Comparison of ENCODE assay signal across 20 cellular contexts in the genomic region with DNA sequence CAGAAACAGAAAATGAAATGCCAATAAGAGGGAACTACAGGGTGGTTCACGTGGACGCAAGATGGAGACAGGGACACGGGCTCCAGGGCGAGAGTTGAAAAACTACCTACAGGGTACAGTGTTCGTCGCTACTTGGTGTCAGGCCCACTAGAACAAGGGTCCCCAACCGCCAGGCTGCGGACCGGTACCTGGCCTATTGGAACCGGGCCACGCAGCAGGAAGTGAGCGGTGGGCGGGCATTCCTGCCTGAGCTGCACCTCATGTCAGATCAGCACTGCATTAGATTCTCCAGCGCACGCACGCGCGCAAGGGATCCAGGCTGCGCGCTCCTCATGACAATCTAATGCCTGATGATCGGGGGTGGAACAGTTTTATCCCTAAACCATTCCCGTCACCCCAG. TPM values are rescaled to one million over a fixed set of nuclear protein-coding genes. Genes with fewer than 3 reads are reported as not detected.
DNase-seq lines count a peak whose midpoint lies in the region; ATAC-seq, FAIRE-seq and TF ChIP-seq lines count a peak whose summit lies in the region.
"Had no signal": no experiment of that assay in that cellular context is flagged by ENCODE, and none has a peak within 500 bp of the region (broad histone marks: within the 10 kb centered on the region; RNA-seq: fewer than 3 reads in every experiment).

No MANE protein-coding gene starts in this region.

- H2AK9ac ChIP-seq in IMR-90 (replicated peaks; ENCODE audit: low read depth, low read length, poor library complexity), result peak overlapping the region; percentile 37

- H3K27me3 ChIP-seq in A673 (replicated peaks; ENCODE audit: insufficient read depth, low read depth, low read length, poor library complexity), result no peaks in the 10 kb centered on the region
- H3K27me3 ChIP-seq in IMR-90 (ENCODE audit: control insufficient read depth, insufficient read depth, low read length), result no peaks in the 10 kb centered on the region
- no peaks in the 10 kb centered on the region for H3K27me3 ChIP-seq in GM12878 (replicated peaks in 1 of 2; ENCODE audit: control insufficient read depth in 2 of 2, insufficient read depth in 2 of 2, low read length in 1 of 2)
- H3K27me3 ChIP-seq in endothelial cell of umbilical vein (ENCODE audit: control insufficient read depth in 2 of 2, insufficient read depth in 2 of 2, low read length in 2 of 2), result no peaks in the 10 kb centered on the region

- 93% methylated on average over 12 of the region's 22 CpGs; no CpG with 5 or more reads in 1 of the 2 experiments for WGBS in IMR-90 (ENCODE audit: extremely low coverage in 2 of 2, insufficient read length in 1 of 2), 2 experiments
- over 99% methylated on average over 22 of the region's 22 CpGs for WGBS in GM12878 (ENCODE audit: insufficient coverage, insufficient replicate concordance, low lambda C conversion rate, missing lambda C conversion rate)

- in situ Hi-C loops in IMR-90 (cut with MboI; ENCODE audit: low sequenced_read_pairs), result no loop called here
- in situ Hi-C loops in GM12878 (cut with MboI), result no loop called here

- H4K8ac ChIP-seq in IMR-90 (ENCODE audit: low read depth in 2 of 2, low read length in 2 of 2), result no peak overlapping the region

- intact Hi-C loops in A673 (cut with micrococcal nuclease; ENCODE audit: unreplicated experiment) (no loop called here), IMR-90 (cut with micrococcal nuclease) (no loop called here), GM12878 (cut with micrococcal nuclease; ENCODE audit: unreplicated experiment) (no loop called here), endothelial cell of umbilical vein (cut with micrococcal nuclease) (no loop called here)

- H2BK15ac ChIP-seq in IMR-90 (ENCODE audit: low read depth, low read length), result no peak overlapping the region

- H3K4me2 ChIP-seq in IMR-90 (ENCODE audit: low read depth, low read length), result no peak overlapping the region
- H3K4me2 ChIP-seq in GM12878 (ENCODE audit: control insufficient read depth, insufficient read depth), result no peak overlapping the region
- no peak overlapping the region for H3K4me2 ChIP-seq in endothelial cell of umbilical vein (ENCODE audit: insufficient read depth, low read length)
- H3K4me2 ChIP-seq: A549, GM23338 had no signal

- no peak overlapping the region for H2BK5ac ChIP-seq in IMR-90 (ENCODE audit: low read depth, low read length, poor library complexity, severe bottlenecking)

- no peak overlapping the region for H2AK5ac ChIP-seq in IMR-90 (ENCODE audit: low read depth, low read length)

- TSS peak; percentile 48 for BruUV-seq in A673 (replicated peaks; lab: Mats Ljungman, UMichigan)
- no TSS peak for BruUV-seq in IMR-90 (replicated peaks; lab: Mats Ljungman, UMichigan)
- TSS peak; percentile 53 for BruUV-seq in GM12878 (replicated peaks; lab: Mats Ljungman, UMichigan)
- BruUV-seq in endothelial cell of umbilical vein (replicated peaks; lab: Mats Ljungman, UMichigan), result TSS peak; percentile 2

- H3K4ac ChIP-seq in IMR-90 (ENCODE audit: low read depth, low read length), result no peak overlapping the region

- FAIRE-seq in GM12878 (lab: Jason Lieb, UNC) (no peak), endothelial cell of umbilical vein (lab: Jason Lieb, UNC) (no peak)
- FAIRE-seq: A549, G401.6, GM19239 had no signal

- no peak overlapping the region for H3K23ac ChIP-seq in IMR-90 (ENCODE audit: low read depth, low read length)

- H3K27ac Mint-ChIP-seq in T-helper 2 cell treated with Interferon-gamma antibody and Interleukin-4, amounts not matched to agents 5 μg/mL and 100 μg/mL, for 36 hours, result no peak overlapping the region
- H3K27ac Mint-ChIP-seq: GM23338, H9 had no signal

- TF ChIP-seq POLR2A in IMR-90 (IDR thresholded peaks at IDR 0.05; ENCODE audit: low read depth, low read length) (no peak), GM12878 (IDR thresholded peaks at IDR 0.05; ENCODE audit: low read depth, low read length) (no peak), endothelial cell of umbilical vein (IDR thresholded peaks at IDR 0.05; ENCODE audit: low read depth, low read length) (no peak)

- H3K4me1 ChIP-seq in A673 (ENCODE audit: insufficient read depth, low read length, poor library complexity, severe bottlenecking), result no peaks in the 10 kb centered on the region
- H3K4me1 ChIP-seq in IMR-90 (ENCODE audit: control insufficient read depth, insufficient read depth, low read length), result peaks cover 4% of the 10 kb centered on the region; the same call in 1 of the 2 replicates
- no peaks in the 10 kb centered on the region for H3K4me1 ChIP-seq in GM12878 (ENCODE audit: control insufficient read depth, insufficient read depth, low read length)
- H3K4me1 ChIP-seq in endothelial cell of umbilical vein (ENCODE audit: control insufficient read depth, extremely low read depth, insufficient read depth, low read length), result no peaks in the 10 kb centered on the region

- H3K36me3 Mint-ChIP-seq in T-helper 2 cell treated with Interferon-gamma antibody and Interleukin-4, amounts not matched to agents 5 μg/mL and 100 μg/mL, for 36 hours (ENCODE audit: low read depth), result peaks cover 16% of the 10 kb centered on the region

- H4K5ac ChIP-seq in IMR-90 (ENCODE audit: low read depth, low read length), result no peak overlapping the region

- H3K56ac ChIP-seq in IMR-90 (ENCODE audit: extremely low read depth, insufficient read depth, low read length), result no peak overlapping the region

- H3K4me1 Mint-ChIP-seq in T-helper 2 cell treated with Interferon-gamma antibody and Interleukin-4, amounts not matched to agents 5 μg/mL and 100 μg/mL, for 36 hours (ENCODE audit: low read depth), result peaks cover 2% of the 10 kb centered on the region

- no peak overlapping the region for H2BK20ac ChIP-seq in IMR-90 (ENCODE audit: low read depth, low read length)

- no peaks in the 10 kb centered on the region for H3K9me1 ChIP-seq in IMR-90 (ENCODE audit: insufficient read depth, low read length)
- no peaks in the 10 kb centered on the region for H3K9me1 ChIP-seq in endothelial cell of umbilical vein (replicated peaks; ENCODE audit: control insufficient read depth, extremely low read depth, insufficient read depth, low read length)

- H2BK120ac ChIP-seq in IMR-90 (ENCODE audit: low read depth, low read length), result no peak overlapping the region

- no peak overlapping the region for H2AFZ ChIP-seq in IMR-90 (replicated peaks; ENCODE audit: low read length, poor library complexity)
- H2AFZ ChIP-seq in GM12878 (ENCODE audit: control insufficient read depth, low read depth, low read length), result no peak overlapping the region
- H2AFZ ChIP-seq in endothelial cell of umbilical vein (ENCODE audit: low read depth, low read length), result no peak overlapping the region
- H2AFZ ChIP-seq: GM23338 had no signal

- no peaks in the 10 kb centered on the region for H3K27me3 Mint-ChIP-seq in T-helper 2 cell treated with Interferon-gamma antibody and Interleukin-4, amounts not matched to agents 5 μg/mL and 100 μg/mL, for 36 hours (ENCODE audit: low read depth)
- H3K27me3 Mint-ChIP-seq: CD4-positive, alpha-beta memory T cell had no signal

- SMC1A ChIA-PET in GM12878 (lab: Charles Lee; ENCODE audit: uncharacterized antibody, unreplicated experiment), result no interaction called here

- TF ChIP-seq EP300 in GM12878 (IDR thresholded peaks at IDR 0.05; ENCODE audit: borderline replicate concordance in 1 of 2, control insufficient read depth in 1 of 2, low read depth in 2 of 2, low read length in 2 of 2), result no peak

- ATAC-seq in IMR-90 (ENCODE audit: low read depth) (no peak), GM12878 (no peak)
- ATAC-seq: A549, GM23338, HCT116 had no signal

- H3K9ac ChIP-seq in IMR-90 (ENCODE audit: low read depth, low read length) (no peak overlapping the region), GM12878 (ENCODE audit: control insufficient read depth, insufficient read depth, low read length) (no peak overlapping the region), endothelial cell of umbilical vein (replicated peaks; ENCODE audit: extremely low read depth, insufficient read depth, low read length) (no peak overlapping the region)

- H3K4me3 ChIP-seq in A673 (ENCODE audit: low read depth, low read length, poor library complexity, severe bottlenecking), result no peak overlapping the region
- no peak overlapping the region for H3K4me3 ChIP-seq in IMR-90 (ENCODE audit: insufficient read depth, low read depth, low read length)
- no peak overlapping the region for H3K4me3 ChIP-seq in GM12878
- no peak overlapping the region for H3K4me3 ChIP-seq in endothelial cell of umbilical vein (replicated peaks in 1 of 3; ENCODE audit: insufficient read depth in 1 of 3, low read depth in 1 of 3, low read length in 3 of 3)
- H3K4me3 ChIP-seq: A549, GM23338 had no signal

- peaks cover 0 to 51% of the 10 kb centered on the region in 2 experiments; a peak in 3 of 4 replicates for H3K79me1 ChIP-seq in IMR-90 (ENCODE audit: low read depth in 1 of 2, low read length in 2 of 2)

- POLR2A ChIA-PET in A673 (lab: Charles Lee; ENCODE audit: low non-redundant PET), result no interaction called here
- POLR2A ChIA-PET in IMR-90 (lab: Charles Lee; ENCODE audit: unreplicated experiment), result no interaction called here
- POLR2A ChIA-PET in GM12878 (lab: Charles Lee), result no interaction called here
- POLR2A ChIA-PET in endothelial cell of umbilical vein (lab: Charles Lee), result no interaction called here

- H4K20me1 ChIP-seq in IMR-90 (ENCODE audit: insufficient read depth, low read length) (peaks cover 59% of the 10 kb centered on the region), GM12878 (ENCODE audit: control insufficient read depth, insufficient read depth) (no peaks in the 10 kb centered on the region), endothelial cell of umbilical vein (replicated peaks; ENCODE audit: control insufficient read depth, extremely low read depth, insufficient read depth, low read length) (no peaks in the 10 kb centered on the region)

- DNase-seq in A673 (ENCODE audit: low spot score) (no peak), IMR-90 (no peak), GM12878 (ENCODE audit: low read depth, low spot score) (no peak), endothelial cell of umbilical vein (ENCODE audit: low read depth, low spot score) (no peak), ecto neural progenitor cell (ENCODE audit: low spot score) (no peak), NCI-H446 treated with DMSO at 0.1 percent for 48 hours (lab: John Stamatoyannopoulos, UW) (no peak), NCI-H524 (lab: John Stamatoyannopoulos, UW) (no peak)
- no peak for DNase-seq in T-helper 2 cell treated with Interferon-gamma antibody and Interleukin-4, amounts not matched to agents 5 μg/mL and 100 μg/mL, for 36 hours (ENCODE audit: low spot score)
- DNase-seq: 8988T; C1 segment of cervical spinal cord; CD4-positive, alpha-beta memory T cell; COR-L47; DMS153; DND-41; H9 had no signal

- H3K36me3 ChIP-seq in A673 (ENCODE audit: insufficient read depth, low read length, poor library complexity, severe bottlenecking), result peaks cover 29% of the 10 kb centered on the region
- peaks cover 52% of the 10 kb centered on the region for H3K36me3 ChIP-seq in IMR-90 (ENCODE audit: control insufficient read depth, insufficient read depth, low read length)
- H3K36me3 ChIP-seq in GM12878 (ENCODE audit: control insufficient read depth in 2 of 2, insufficient read depth in 2 of 2, low read length in 1 of 2), result peaks cover 2 to 3% of the 10 kb centered on the region in 2 experiments; a peak in 3 of 4 replicates
- H3K36me3 ChIP-seq in endothelial cell of umbilical vein (ENCODE audit: control insufficient read depth in 2 of 2, extremely low read depth in 1 of 2, insufficient read depth in 2 of 2, low read length in 2 of 2), result peaks cover 11 to 22% of the 10 kb centered on the region in 2 experiments

- no peak overlapping the region for H3K4me3 Mint-ChIP-seq in T-helper 2 cell treated with Interferon-gamma antibody and Interleukin-4, amounts not matched to agents 5 μg/mL and 100 μg/mL, for 36 hours
- H3K4me3 Mint-ChIP-seq: CD4-positive, alpha-beta memory T cell; GM23338; H9 had no signal

- RAD21 ChIA-PET in GM12878 (lab: Charles Lee; ENCODE audit: unreplicated experiment), result no interaction called here

- H4K91ac ChIP-seq in IMR-90 (ENCODE audit: insufficient read depth, low read depth, low read length), result no peak overlapping the region

- H3K27ac ChIP-seq in A673 (ENCODE audit: low read depth, low read length, poor library complexity, severe bottlenecking) (no peak overlapping the region), IMR-90 (ENCODE audit: insufficient read depth, low read length) (no peak overlapping the region), GM12878 (ENCODE audit: control insufficient read depth, insufficient read depth) (no peak overlapping the region), endothelial cell of umbilical vein (ENCODE audit: insufficient read depth, low read depth, low read length) (no peak overlapping the region)
- H3K27ac ChIP-seq: A549 had no signal

- dilution Hi-C loops in IMR-90 (cut with HindIII; ENCODE audit: low sequenced_read_pairs, unreplicated experiment), result no loop called here
- dilution Hi-C loops in endothelial cell of umbilical vein (cut with MboI; ENCODE audit: extremely low pct_ligation_motif_present, low sequenced_read_pairs), result no loop called here

- H3K9me3 ChIP-seq in A673 (ENCODE audit: low read depth, low read length, poor library complexity, severe bottlenecking), result no peaks in the 10 kb centered on the region
- no peaks in the 10 kb centered on the region for H3K9me3 ChIP-seq in IMR-90 (ENCODE audit: control insufficient read depth, insufficient read depth, low read length)
- H3K9me3 ChIP-seq in GM12878 (replicated peaks; ENCODE audit: control insufficient read depth, insufficient read depth, low read length), result no peaks in the 10 kb centered on the region
- no peaks in the 10 kb centered on the region for H3K9me3 ChIP-seq in endothelial cell of umbilical vein (replicated peaks; ENCODE audit: control insufficient read depth, insufficient read depth, low read length)
- H3K9me3 ChIP-seq: A549 had no signal

- no peak for TF ChIP-seq RAD21 in IMR-90 (IDR thresholded peaks at IDR 0.05; ENCODE audit: low read length)
- TF ChIP-seq RAD21 in GM12878 (IDR thresholded peaks at IDR 0.05; ENCODE audit: insufficient read depth, low read depth, low read length), result no peak

- no peak overlapping the region for H3K18ac ChIP-seq in IMR-90 (ENCODE audit: low read depth, low read length)

- no peaks in the 10 kb centered on the region for H3K79me2 ChIP-seq in GM12878 (ENCODE audit: control insufficient read depth, insufficient read depth, low read length)
- H3K79me2 ChIP-seq in endothelial cell of umbilical vein (ENCODE audit: control insufficient read depth, insufficient read depth, low read length), result peaks cover 14% of the 10 kb centered on the region

- TF ChIP-seq CTCF in A673 (conservative IDR thresholded peaks at IDR 0.05; ENCODE audit: low read depth, low read length), result no peak
- no peak for TF ChIP-seq CTCF in IMR-90 (conservative IDR thresholded peaks at IDR 0.05; ENCODE audit: low read depth, low read length)
- no peak for TF ChIP-seq CTCF in GM12878 (IDR thresholded peaks at IDR 0.05 in 2 of 3, conservative IDR thresholded peaks at IDR 0.05 in 1 of 3; ENCODE audit: control insufficient read depth in 2 of 3, extremely low read depth in 1 of 3, insufficient read depth in 1 of 3, low read depth in 3 of 3, low read length in 3 of 3)
- no peak for TF ChIP-seq CTCF in endothelial cell of umbilical vein (IDR thresholded peaks at IDR 0.05; ENCODE audit: extremely low read depth in 1 of 2, insufficient read depth in 1 of 2, low read depth in 1 of 2, low read length in 2 of 2)

- CTCF ChIA-PET in A673 (lab: Charles Lee), result interaction anchor here (0.6 kb wide), 1 partner anchor 341 kb away, joined by 3 read pairs; no protein-coding TSS in a partner anchor
- CTCF ChIA-PET in IMR-90 (lab: Yijun Ruan, JAX), result no interaction called here
- CTCF ChIA-PET in GM12878 (lab: Yijun Ruan, JAX), result interaction anchor here (1.5 to 1.6 kb wide), 3 partner anchors 14 to 47 kb away, joined by 3 to 4 read pairs (median 3); no protein-coding TSS in a partner anchor
- CTCF ChIA-PET in endothelial cell of umbilical vein (lab: Charles Lee), result no interaction called here

- H3K9me3 Mint-ChIP-seq in T-helper 2 cell treated with Interferon-gamma antibody and Interleukin-4, amounts not matched to agents 5 μg/mL and 100 μg/mL, for 36 hours, result no peaks in the 10 kb centered on the region
- H3K9me3 Mint-ChIP-seq: CD4-positive, alpha-beta memory T cell had no signal

- H3K14ac ChIP-seq in IMR-90 (replicated peaks; ENCODE audit: low read depth, low read length), result no peak overlapping the region

RNA-seq across cellular contexts. Expression of a gene that starts 14.8 kb away (rescaled TPM):
- total RNA-seq in A673 (2021), result 70.9 and 74.2 TPM in 2 replicates
- 16.8 and 20.0 TPM in 2 replicates for total RNA-seq in IMR-90 (2012; rRNA removed)
- 62.1 and 76.2 TPM in 2 replicates for polyA plus RNA-seq in IMR-90 (2012; rRNA removed)
- 39.3 and 68.1 TPM in 2 replicates for polyA plus RNA-seq in IMR-90 (2012; cell fraction: cytosol; rRNA removed)
- 179 and 366 TPM in 2 replicates for polyA plus RNA-seq in IMR-90 (2012; cell fraction: nucleus; rRNA removed; ENCODE audit: low replicate concordance)
- total RNA-seq in GM12878 (2013; cell fraction: nucleolus; rRNA removed), result 37.0 and 50.2 TPM in 2 replicates
- 16.3 and 21.1 TPM in 2 replicates for total RNA-seq in GM12878 (2014; rRNA removed)
- total RNA-seq in GM12878 (2014; rRNA removed; fragmentation: Illumina TruSeq; extraction: Trizol), result 5.7 and 5.8 TPM in 2 replicates
- 42.7 and 43.2 TPM in 2 replicates for total RNA-seq in GM12878 (2021)
- polyA plus RNA-seq in GM12878 (2011; ENCODE audit: low read depth), result 3.7 TPM
- 3.8 and 7.6 TPM in 2 replicates for polyA plus RNA-seq in GM12878 (2011; rRNA removed)
- polyA plus RNA-seq in GM12878 (2011; cell fraction: cytosol; rRNA removed), result 10.7 and 17.5 TPM in 2 replicates
- 60.3 and 71.2 TPM in 2 replicates for polyA plus RNA-seq in GM12878 (2011; cell fraction: nucleus; rRNA removed)
- polyA plus RNA-seq in GM12878 (2012), result 14.3 and 21.6 TPM in 2 replicates
- 2.7 and 5.3 TPM in 2 replicates for polyA plus RNA-seq in GM12878 (2014; fragmentation: Illumina TruSeq; extraction: Trizol)
- 1 to 10 TPM in 1 of 2 experiments, under 1 TPM in 1; 0.72 to 2.1 TPM for polyA plus RNA-seq in GM12878 (2014; fragmentation: Nextera tagmentation; extraction: Ambion mirVana)
- 28.2 and 33.9 TPM in 2 replicates for polyA plus RNA-seq in GM12878 (2014; rRNA removed)
- polyA plus RNA-seq in GM12878 (2016; fragmentation: Nextera tagmentation; extraction: Ambion mirVana), result 1 to 10 TPM; 8.9 to 9.1 TPM
- polyA minus RNA-seq in GM12878 (2011; rRNA and poly(A)+ RNA removed), result 6.9 and 11.0 TPM in 2 replicates
- polyA minus RNA-seq in GM12878 (2011; cell fraction: cytosol; rRNA and poly(A)+ RNA removed), result 4.5 and 10.3 TPM in 2 replicates
- 9.9 and 14.4 TPM in 2 replicates for polyA minus RNA-seq in GM12878 (2011; cell fraction: nucleus; rRNA and poly(A)+ RNA removed)
- 117 and 124 TPM in 2 replicates for total RNA-seq in endothelial cell of umbilical vein
- polyA plus RNA-seq in endothelial cell of umbilical vein, result 55.3 and 83.9 TPM in 2 replicates
- polyA plus RNA-seq in endothelial cell of umbilical vein (2011; cell fraction: cytosol; rRNA removed), result 34.2 and 52.3 TPM in 2 replicates
- 115 and 129 TPM in 2 replicates for polyA plus RNA-seq in endothelial cell of umbilical vein (2011; cell fraction: nucleus; rRNA removed)
- 45.4 and 63.8 TPM in 2 replicates for polyA plus RNA-seq in endothelial cell of umbilical vein (2012)
- 36.4 and 48.2 TPM in 2 replicates for polyA minus RNA-seq in endothelial cell of umbilical vein
- 48.9 TPM for polyA minus RNA-seq in endothelial cell of umbilical vein (2011; cell fraction: cytosol; rRNA and poly(A)+ RNA removed)
- polyA minus RNA-seq in endothelial cell of umbilical vein (2011; cell fraction: nucleus; rRNA and poly(A)+ RNA removed), result 36.9 and 55.9 TPM in 2 replicates

RNA-seq across cellular contexts. Expression of a gene that starts 19.8 kb away (rescaled TPM):
- total RNA-seq in A673 (2021) (0.37 and 0.52 TPM in 2 replicates), IMR-90 (2012; rRNA removed) (1.8 and 2.5 TPM in 2 replicates), GM12878 (2014; rRNA removed) (not detected in 2 replicates), GM12878 (2014; rRNA removed; fragmentation: Illumina TruSeq; extraction: Trizol) (not detected in 2 replicates), GM12878 (2021) (0.28 TPM in 1 of 2 replicates, not detected in the other), endothelial cell of umbilical vein (1.9 and 2.7 TPM in 2 replicates)
- polyA plus RNA-seq in IMR-90 (2012; rRNA removed) (3.9 and 5.2 TPM in 2 replicates), GM12878 (2011; rRNA removed) (0.19 and 0.39 TPM in 2 replicates), GM12878 (2014; fragmentation: Illumina TruSeq; extraction: Trizol) (0.12 TPM in 1 of 2 replicates, not detected in the other), GM12878 (2014; fragmentation: Nextera tagmentation; extraction: Ambion mirVana) (under 1 TPM in 1 of 2 experiments, not detected in 1; 0.11 TPM), GM12878 (2014; rRNA removed) (0.45 TPM in 1 of 2 replicates, not detected in the other), GM12878 (2016; fragmentation: Nextera tagmentation; extraction: Ambion mirVana) (not detected), endothelial cell of umbilical vein (1.3 and 1.9 TPM in 2 replicates)
- polyA plus RNA-seq in IMR-90 (2012; cell fraction: cytosol; rRNA removed), result 5.9 and 6.5 TPM in 2 replicates
- 28.6 and 32.1 TPM in 2 replicates for polyA plus RNA-seq in IMR-90 (2012; cell fraction: nucleus; rRNA removed; ENCODE audit: low replicate concordance)
- 0.96 TPM in 1 of 2 replicates, not detected in the other for total RNA-seq in GM12878 (2013; cell fraction: nucleolus; rRNA removed)
- polyA plus RNA-seq in GM12878 (2011; ENCODE audit: low read depth), result not detected
- 0.08 and 0.21 TPM in 2 replicates for polyA plus RNA-seq in GM12878 (2011; cell fraction: cytosol; rRNA removed)
- 0.87 and 1.3 TPM in 2 replicates for polyA plus RNA-seq in GM12878 (2011; cell fraction: nucleus; rRNA removed)
- 0.22 and 0.65 TPM in 2 replicates for polyA plus RNA-seq in GM12878 (2012)
- 0.10 TPM in 1 of 2 replicates, not detected in the other for polyA minus RNA-seq in GM12878 (2011; rRNA and poly(A)+ RNA removed)
- polyA minus RNA-seq in GM12878 (2011; cell fraction: cytosol; rRNA and poly(A)+ RNA removed), result not detected in 2 replicates
- polyA minus RNA-seq in GM12878 (2011; cell fraction: nucleus; rRNA and poly(A)+ RNA removed), result 0.38 TPM in 1 of 2 replicates, not detected in the other
- 1.5 and 1.6 TPM in 2 replicates for polyA plus RNA-seq in endothelial cell of umbilical vein (2011; cell fraction: cytosol; rRNA removed)
- 10.8 and 14.8 TPM in 2 replicates for polyA plus RNA-seq in endothelial cell of umbilical vein (2011; cell fraction: nucleus; rRNA removed)
- 1.2 and 2.1 TPM in 2 replicates for polyA plus RNA-seq in endothelial cell of umbilical vein (2012)
- 1.0 and 2.0 TPM in 2 replicates for polyA minus RNA-seq in endothelial cell of umbilical vein
- 6.2 TPM for polyA minus RNA-seq in endothelial cell of umbilical vein (2011; cell fraction: cytosol; rRNA and poly(A)+ RNA removed)
- 3.2 and 4.7 TPM in 2 replicates for polyA minus RNA-seq in endothelial cell of umbilical vein (2011; cell fraction: nucleus; rRNA and poly(A)+ RNA removed)

RNA-seq across cellular contexts. Expression of a gene that starts 48.7 kb away (rescaled TPM):
- total RNA-seq in A673 (2021) (79.6 and 83.0 TPM in 2 replicates), IMR-90 (2012; rRNA removed) (132 and 166 TPM in 2 replicates), GM12878 (2014; rRNA removed) (182 and 197 TPM in 2 replicates), GM12878 (2014; rRNA removed; fragmentation: Illumina TruSeq; extraction: Trizol) (18.8 and 26.6 TPM in 2 replicates), GM12878 (2021) (128 and 137 TPM in 2 replicates), endothelial cell of umbilical vein (92.7 and 101 TPM in 2 replicates)
- polyA plus RNA-seq in IMR-90 (2012; rRNA removed) (184 and 248 TPM in 2 replicates), GM12878 (2011; rRNA removed) (29.6 and 75.5 TPM in 2 replicates), GM12878 (2014; fragmentation: Illumina TruSeq; extraction: Trizol) (4.0 and 7.6 TPM in 2 replicates), GM12878 (2014; fragmentation: Nextera tagmentation; extraction: Ambion mirVana) (10 to 100 TPM in 1 of 2 experiments, 1 to 10 TPM in 1; 4.6 to 30.6 TPM), GM12878 (2014; rRNA removed) (173 and 207 TPM in 2 replicates), GM12878 (2016; fragmentation: Nextera tagmentation; extraction: Ambion mirVana) (100 to 1,000 TPM; 270 to 282 TPM), endothelial cell of umbilical vein (299 and 364 TPM in 2 replicates)
- 392 and 403 TPM in 2 replicates for polyA plus RNA-seq in IMR-90 (2012; cell fraction: cytosol; rRNA removed)
- polyA plus RNA-seq in IMR-90 (2012; cell fraction: nucleus; rRNA removed; ENCODE audit: low replicate concordance), result 69.2 and 188 TPM in 2 replicates
- total RNA-seq in GM12878 (2013; cell fraction: nucleolus; rRNA removed), result 37.5 and 51.8 TPM in 2 replicates
- 32.1 TPM for polyA plus RNA-seq in GM12878 (2011; ENCODE audit: low read depth)
- 159 and 299 TPM in 2 replicates for polyA plus RNA-seq in GM12878 (2011; cell fraction: cytosol; rRNA removed)
- polyA plus RNA-seq in GM12878 (2011; cell fraction: nucleus; rRNA removed), result 166 and 180 TPM in 2 replicates
- 63.7 and 67.4 TPM in 2 replicates for polyA plus RNA-seq in GM12878 (2012)
- polyA minus RNA-seq in GM12878 (2011; rRNA and poly(A)+ RNA removed), result 23.3 and 46.5 TPM in 2 replicates
- 29.1 and 29.4 TPM in 2 replicates for polyA minus RNA-seq in GM12878 (2011; cell fraction: cytosol; rRNA and poly(A)+ RNA removed)
- 18.7 and 28.8 TPM in 2 replicates for polyA minus RNA-seq in GM12878 (2011; cell fraction: nucleus; rRNA and poly(A)+ RNA removed)
- polyA plus RNA-seq in endothelial cell of umbilical vein (2011; cell fraction: cytosol; rRNA removed), result 142 and 221 TPM in 2 replicates
- polyA plus RNA-seq in endothelial cell of umbilical vein (2011; cell fraction: nucleus; rRNA removed), result 95.9 and 108 TPM in 2 replicates
- polyA plus RNA-seq in endothelial cell of umbilical vein (2012), result 63.8 and 64.6 TPM in 2 replicates
- polyA minus RNA-seq in endothelial cell of umbilical vein, result 29.5 and 35.8 TPM in 2 replicates
- 107 TPM for polyA minus RNA-seq in endothelial cell of umbilical vein (2011; cell fraction: cytosol; rRNA and poly(A)+ RNA removed)
- 20.2 and 24.8 TPM in 2 replicates for polyA minus RNA-seq in endothelial cell of umbilical vein (2011; cell fraction: nucleus; rRNA and poly(A)+ RNA removed)

Comparison
In these comparisons a context has a peak if more than half of its experiments do, and no peak if none do; other contexts are left out.
1. CTCF ChIA-PET loops: an anchor here in A673 (0.6 kb wide) and GM12878 (1.5 to 1.6 kb wide); none called in IMR-90 and endothelial cell of umbilical vein.